ENCODE assay signal across 8 cellular contexts in genomic region chr16:66516808-66517585, GRCh38. TPM values are rescaled to one million over a fixed set of nuclear protein-coding genes. Genes with fewer than 3 reads are reported as not detected.
DNase-seq lines count a peak whose midpoint lies in the region; ATAC-seq, FAIRE-seq and TF ChIP-seq lines count a peak whose summit lies in the region.

No MANE protein-coding gene starts in this region.

- POLR2A ChIA-PET in K562 (lab: Yijun Ruan, JAX) = interaction anchor here (1.0 kb wide), 1 partner anchor 61 kb away, joined by 3 read pairs; no protein-coding TSS in a partner anchor

- peak; percentile 71 for ATAC-seq in DND-41 (ENCODE audit: insufficient read depth, low read depth)
- peak; percentile 99 for ATAC-seq in GM21786 (IDR thresholded peaks at IDR 0.05; ENCODE audit: unreplicated experiment)
- ATAC-seq in K562 = peak; percentile 97

- peak; percentile 86 for TF ChIP-seq POLR2A in K562 (conservative IDR thresholded peaks at IDR 0.05)

- BruUV-seq in K562 (replicated peaks; lab: Mats Ljungman, UMichigan) = TSS peak; percentile 99

- no peak for TF ChIP-seq RAD21 in K562 (CRISPR knock-in tag; conservative IDR thresholded peaks at IDR 0.05 in 1 of 2, IDR thresholded peaks at IDR 0.05 in 1 of 2)

- DNase-seq in DND-41 = peak; percentile 73
- DNase-seq in T-helper 9 cell = peak; percentile 67
- DNase-seq in K562 (ENCODE audit: extremely low read depth in 1 of 4, low spot score in 3 of 4) = peak; percentile 95 to 98 (median 96)
- DNase-seq in iPS-NIHi7 (ENCODE audit: extremely low spot score) = peak; percentile 73
- DNase-seq in smooth muscle cell (lab: John Stamatoyannopoulos, UW; ENCODE audit: unreplicated experiment) = peak; percentile 58
- DNase-seq in NCI-H128 (lab: John Stamatoyannopoulos, UW; ENCODE audit: unreplicated experiment) = no peak

- TF ChIP-seq CTCF in DND-41 (IDR thresholded peaks at IDR 0.05; ENCODE audit: borderline replicate concordance, extremely low read depth, low read length, poor library complexity, severe bottlenecking) (no peak), K562 (IDR thresholded peaks at IDR 0.05 in 2 of 3, conservative IDR thresholded peaks at IDR 0.05 in 1 of 3; ENCODE audit: insufficient read depth in 2 of 3, low read depth in 1 of 3, low read length in 3 of 3) (0 out of 6 replicates have a peak, but pooled peaks of 1 of the 3 experiments have one; percentile 15), smooth muscle cell (IDR thresholded peaks at IDR 0.05; ENCODE audit: borderline replicate concordance, insufficient read depth, poor library complexity, severe bottlenecking) (no peak)

- H3K27me3 ChIP-seq in DND-41 (ENCODE audit: insufficient read depth, low read length, poor library complexity) (no peaks in the 10 kb centered on the region), K562 (ENCODE audit: control insufficient read depth in 2 of 2, insufficient read depth in 2 of 2, low read length in 2 of 2) (no peaks in the 10 kb centered on the region), smooth muscle cell (ENCODE audit: low read depth) (no peaks in the 10 kb centered on the region)

- no peak overlapping the region for H3K4me3 ChIP-seq in DND-41 (ENCODE audit: low read depth in 1 of 2, low read length in 2 of 2)
- H3K4me3 ChIP-seq in K562 = peak overlapping the region; percentile 30
- H3K4me3 ChIP-seq in smooth muscle cell = no peak overlapping the region

- H3K9ac ChIP-seq in DND-41 (ENCODE audit: low read depth, low read length) (0 out of 2 replicates have a peak overlapping the region, but pooled peaks have one; percentile 25), K562 (ENCODE audit: insufficient read depth in 1 of 2, low read depth in 2 of 2, low read length in 2 of 2) (peak overlapping the region; percentile 85 to 92), smooth muscle cell (ENCODE audit: low read depth) (peak overlapping the region; percentile 87)

- no peaks in the 10 kb centered on the region for H3K9me3 ChIP-seq in DND-41 (ENCODE audit: insufficient read depth, low read length, severe bottlenecking)
- H3K9me3 ChIP-seq in KOPT-K1 (ENCODE audit: insufficient read depth, low read length, poor library complexity, severe bottlenecking) = no peaks in the 10 kb centered on the region
- H3K9me3 ChIP-seq in K562 (replicated peaks; ENCODE audit: control insufficient read depth, insufficient read depth, low read depth, low read length) = no peaks in the 10 kb centered on the region
- H3K9me3 ChIP-seq in smooth muscle cell (replicated peaks; ENCODE audit: low read depth) = no peaks in the 10 kb centered on the region

- WGBS in K562 (ENCODE audit: insufficient coverage, low coverage, missing lambda C conversion rate) = 2% methylated on average over 14 of the region's 15 CpGs
- WGBS in smooth muscle cell (ENCODE audit: low lambda C conversion rate) = 56% methylated on average over 14 of the region's 15 CpGs

- H3K36me3 ChIP-seq in DND-41 (ENCODE audit: insufficient read depth, low read length) (peaks cover 18% of the 10 kb centered on the region; the same call in 1 of the 2 replicates), KOPT-K1 (ENCODE audit: insufficient read depth, low read length) (no peaks in the 10 kb centered on the region), K562 (ENCODE audit: control insufficient read depth, insufficient read depth, low read length) (no peaks in the 10 kb centered on the region; the same call in 2 of the 3 replicates), smooth muscle cell (ENCODE audit: low read depth) (no peaks in the 10 kb centered on the region)

- H2AFZ ChIP-seq in DND-41 (ENCODE audit: low read depth, low read length) (no peak overlapping the region), K562 (ENCODE audit: low read depth, low read length) (peak overlapping the region; percentile 95), smooth muscle cell (ENCODE audit: low read depth) (no peak overlapping the region)

- H3K9me1 ChIP-seq in K562 (ENCODE audit: control insufficient read depth, insufficient read depth, low read length) = no peaks in the 10 kb centered on the region

- H4K20me1 ChIP-seq in DND-41 (ENCODE audit: insufficient read depth, low read length) (no peaks in the 10 kb centered on the region), K562 (replicated peaks; ENCODE audit: control insufficient read depth, insufficient read depth, low read length) (no peaks in the 10 kb centered on the region), smooth muscle cell (ENCODE audit: low read depth) (no peaks in the 10 kb centered on the region)

- TF ChIP-seq EP300 in K562 (IDR thresholded peaks at IDR 0.05; ENCODE audit: low read length) = peak; percentile 71

- CTCF ChIA-PET in K562 (lab: Yijun Ruan, JAX; ENCODE audit: low intra/inter-chr PET ratio) = interaction anchor here (0.9 kb wide), 1 partner anchor 35 kb away, joined by 3 read pairs; no protein-coding TSS in a partner anchor

- H3K4me1 ChIP-seq in DND-41 (ENCODE audit: insufficient read depth, low read length) (peaks cover 45% of the 10 kb centered on the region), K562 (replicated peaks in 1 of 2; ENCODE audit: control insufficient read depth in 2 of 2, insufficient read depth in 2 of 2, low read length in 2 of 2) (peaks cover 29 to 35% of the 10 kb centered on the region in 2 experiments), smooth muscle cell (ENCODE audit: low read depth) (peaks cover 22% of the 10 kb centered on the region)

- peaks cover 2% of the 10 kb centered on the region; the same call in 1 of the 2 replicates for H3K79me2 ChIP-seq in DND-41 (ENCODE audit: insufficient read depth, low read length)
- H3K79me2 ChIP-seq in K562 (ENCODE audit: control insufficient read depth, insufficient read depth, low read length) = no peaks in the 10 kb centered on the region
- H3K79me2 ChIP-seq in smooth muscle cell (ENCODE audit: low read depth) = no peaks in the 10 kb centered on the region

- FAIRE-seq in K562 (lab: Jason Lieb, UNC) = peak; percentile 100

- H3K27ac ChIP-seq in DND-41 (ENCODE audit: low read length) (peak overlapping the region; percentile 81), KOPT-K1 (ENCODE audit: low read depth, low read length, poor library complexity, severe bottlenecking) (peak overlapping the region; percentile 63), K562 (ENCODE audit: extremely low read depth, low read depth, low read length) (peak overlapping the region; percentile 94), smooth muscle cell (ENCODE audit: low read depth) (peak overlapping the region; percentile 97)

- intact Hi-C loops in K562 (cut with micrococcal nuclease) = loop anchor here (1.0 to 2.0 kb wide), 3 partner anchors 34 to 111 kb away; partner anchors contain the start of gene TK2

- H3K4me2 ChIP-seq in DND-41 (ENCODE audit: insufficient read depth, low read length) (no peak overlapping the region), K562 (ENCODE audit: insufficient read depth, low read length) (peak overlapping the region; percentile 75), smooth muscle cell (peak overlapping the region; percentile 71)

- in situ Hi-C loops in K562 (cut with MboI) = no loop called here

- peaks cover 8% of the 10 kb centered on the region for H3F3A ChIP-seq in smooth muscle cell (ENCODE audit: low read depth)

RNA-seq across cellular contexts. Expression of gene TK2, which starts 32.9 kb away (rescaled TPM):
- total RNA-seq in K562 (2011; cell fraction: chromatin; rRNA removed; ENCODE audit: low replicate concordance) = 11.4 and 16.7 TPM in 2 replicates
- 9.3 TPM in 2 replicates for total RNA-seq in K562 (2011; cell fraction: nucleolus; rRNA removed)
- 10.7 and 11.0 TPM in 2 replicates for total RNA-seq in K562 (2011; cell fraction: nucleoplasm; rRNA removed)
- total RNA-seq in K562 (2014; rRNA removed) = 4.3 and 5.8 TPM in 2 replicates
- total RNA-seq in K562 (2014; rRNA removed; fragmentation: Illumina TruSeq; extraction: Trizol) = 4.8 and 6.2 TPM in 2 replicates
- total RNA-seq in K562 (2015; rRNA removed; fragmentation: Illumina TruSeq; extraction: Trizol) = 4.9 and 5.3 TPM in 2 replicates
- total RNA-seq in K562 (2021) = 4.7 and 5.7 TPM in 2 replicates
- 10.2 TPM in 2 replicates for polyA plus RNA-seq in K562 (2011; rRNA removed)
- polyA plus RNA-seq in K562 (2011; cell fraction: cytosol; rRNA removed) = 5.3 and 6.3 TPM in 2 replicates
- 14.4 and 19.8 TPM in 2 replicates for polyA plus RNA-seq in K562 (2011; cell fraction: nucleus; rRNA removed)
- 6.3 and 13.2 TPM in 2 replicates for polyA plus RNA-seq in K562 (2012)
- polyA plus RNA-seq in K562 (2014; fragmentation: Illumina TruSeq; extraction: Trizol) = 4.3 and 4.8 TPM in 2 replicates
- polyA plus RNA-seq in K562 (2014; fragmentation: Nextera tagmentation; extraction: Ambion mirVana) = 1 to 10 TPM; 1.1 to 1.2 TPM
- polyA plus RNA-seq in K562 (2014; rRNA removed) = 4.8 and 6.2 TPM in 2 replicates
- 10.4 and 18.0 TPM in 2 replicates for polyA minus RNA-seq in K562 (2011; rRNA and poly(A)+ RNA removed)
- 3.4 and 6.0 TPM in 2 replicates for polyA minus RNA-seq in K562 (2011; cell fraction: cytosol; rRNA and poly(A)+ RNA removed)
- 5.3 and 6.9 TPM in 2 replicates for polyA minus RNA-seq in K562 (2011; cell fraction: nucleus; rRNA and poly(A)+ RNA removed)
- 9.7 and 10.8 TPM in 2 replicates for total RNA-seq in smooth muscle cell
- polyA plus RNA-seq in smooth muscle cell = 6.4 and 7.3 TPM in 2 replicates

RNA-seq across cellular contexts. Expression of gene CKLF, which starts 35.4 kb away (rescaled TPM):
- total RNA-seq in K562 (2011; cell fraction: chromatin; rRNA removed; ENCODE audit: low replicate concordance) = 37.1 and 42.1 TPM in 2 replicates
- total RNA-seq in K562 (2011; cell fraction: nucleolus; rRNA removed) = 64.2 and 67.9 TPM in 2 replicates
- 81.1 and 85.6 TPM in 2 replicates for total RNA-seq in K562 (2011; cell fraction: nucleoplasm; rRNA removed)
- total RNA-seq in K562 (2014; rRNA removed) (99.8 and 113 TPM in 2 replicates), K562 (2014; rRNA removed; fragmentation: Illumina TruSeq; extraction: Trizol) (89.8 and 91.5 TPM in 2 replicates), K562 (2015; rRNA removed; fragmentation: Illumina TruSeq; extraction: Trizol) (93.6 and 111 TPM in 2 replicates), K562 (2021) (84.8 and 91.1 TPM in 2 replicates), smooth muscle cell (49.4 and 78.1 TPM in 2 replicates)
- polyA plus RNA-seq in K562 (2011; rRNA removed) (120 and 126 TPM in 2 replicates), K562 (2014; fragmentation: Illumina TruSeq; extraction: Trizol) (118 and 123 TPM in 2 replicates), K562 (2014; fragmentation: Nextera tagmentation; extraction: Ambion mirVana) (100 to 1,000 TPM; 305 to 322 TPM), K562 (2014; rRNA removed) (147 and 173 TPM in 2 replicates), smooth muscle cell (61.5 and 68.4 TPM in 2 replicates)
- polyA plus RNA-seq in K562 (2011; cell fraction: cytosol; rRNA removed) = 170 and 189 TPM in 2 replicates
- polyA plus RNA-seq in K562 (2011; cell fraction: nucleus; rRNA removed) = 53.4 and 65.8 TPM in 2 replicates
- 128 and 163 TPM in 2 replicates for polyA plus RNA-seq in K562 (2012)
- 32.1 and 36.2 TPM in 2 replicates for polyA minus RNA-seq in K562 (2011; rRNA and poly(A)+ RNA removed)
- 24.0 and 27.7 TPM in 2 replicates for polyA minus RNA-seq in K562 (2011; cell fraction: cytosol; rRNA and poly(A)+ RNA removed)
- polyA minus RNA-seq in K562 (2011; cell fraction: nucleus; rRNA and poly(A)+ RNA removed) = 6.9 and 18.0 TPM in 2 replicates

RNA-seq across cellular contexts. Expression of gene CMTM1, which starts 49.2 kb away (rescaled TPM):
- 1.5 and 1.6 TPM in 2 replicates for total RNA-seq in K562 (2011; cell fraction: chromatin; rRNA removed; ENCODE audit: low replicate concordance)
- total RNA-seq in K562 (2011; cell fraction: nucleolus; rRNA removed) = 2.0 and 3.3 TPM in 2 replicates
- 1.9 and 2.7 TPM in 2 replicates for total RNA-seq in K562 (2011; cell fraction: nucleoplasm; rRNA removed)
- total RNA-seq in K562 (2014; rRNA removed) (1.1 and 1.9 TPM in 2 replicates), K562 (2014; rRNA removed; fragmentation: Illumina TruSeq; extraction: Trizol) (0.22 and 0.40 TPM in 2 replicates), K562 (2015; rRNA removed; fragmentation: Illumina TruSeq; extraction: Trizol) (2.3 and 2.6 TPM in 2 replicates), K562 (2021) (2.4 and 2.7 TPM in 2 replicates), smooth muscle cell (0.27 and 2.6 TPM in 2 replicates)
- polyA plus RNA-seq in K562 (2011; rRNA removed) (0.92 and 1.2 TPM in 2 replicates), K562 (2014; fragmentation: Illumina TruSeq; extraction: Trizol) (0.25 and 0.93 TPM in 2 replicates), K562 (2014; fragmentation: Nextera tagmentation; extraction: Ambion mirVana) (not detected), K562 (2014; rRNA removed) (0.30 and 0.51 TPM in 2 replicates), smooth muscle cell (2.5 and 2.6 TPM in 2 replicates)
- 0.86 and 2.9 TPM in 2 replicates for polyA plus RNA-seq in K562 (2011; cell fraction: cytosol; rRNA removed)
- polyA plus RNA-seq in K562 (2011; cell fraction: nucleus; rRNA removed) = 1.2 and 3.4 TPM in 2 replicates
- 3.1 and 3.8 TPM in 2 replicates for polyA plus RNA-seq in K562 (2012)
- polyA minus RNA-seq in K562 (2011; rRNA and poly(A)+ RNA removed) = 0.30 and 0.77 TPM in 2 replicates
- 2.7 TPM in 1 of 2 replicates, not detected in the other for polyA minus RNA-seq in K562 (2011; cell fraction: cytosol; rRNA and poly(A)+ RNA removed)
- 1.00 and 2.4 TPM in 2 replicates for polyA minus RNA-seq in K562 (2011; cell fraction: nucleus; rRNA and poly(A)+ RNA removed)

Comparison
In these comparisons a context has a peak if more than half of its experiments do, and no peak if none do; other contexts are left out.
1. H3K9ac ChIP-seq: peak in every context shown above with its lines; median percentile 88 in K562; 87 in smooth muscle cell; 25 in DND-41.